ENCODE assay signal across 29 cellular contexts in genomic region chr17:6479626-6480324, GRCh38. TPM values are rescaled to one million over a fixed set of nuclear protein-coding genes. Genes with fewer than 3 reads are reported as not detected.
A peak's percentile ranks its signal among the peaks of the same experiment; 100 is the strongest.
DNase-seq lines count a peak whose midpoint lies in the region; ATAC-seq and TF ChIP-seq lines count a peak whose summit lies in the region.
"Had no signal": no experiment of that assay in that cellular context is flagged by ENCODE, and none has a peak within 500 bp of the region (broad histone marks: within the 10 kb centered on the region; RNA-seq: fewer than 3 reads in every experiment).

No MANE protein-coding gene starts in this region.

- no peaks in the 10 kb centered on the region for H3K79me2 ChIP-seq in neural progenitor cell (ENCODE audit: low read depth)

- POLR2A ChIA-PET in T-cell (lab: Charles Lee): no interaction called here

- no peaks in the 10 kb centered on the region for H3K36me3 ChIP-seq in neural progenitor cell
- H3K36me3 ChIP-seq: gastrocnemius medialis, lower lobe of right lung, prostate gland, uterus had no signal

- H3K4me1 ChIP-seq in neural progenitor cell: peaks cover 26% of the 10 kb centered on the region
- H3K4me1 ChIP-seq: gastrocnemius medialis, lower lobe of right lung, prostate gland, uterus had no signal

- H3K9ac ChIP-seq in neural progenitor cell: peak overlapping the region; percentile 2

- H3K27me3 Mint-ChIP-seq in neural progenitor cell (ENCODE audit: insufficient read depth, low read depth): peaks cover 6% of the 10 kb centered on the region
- peaks cover 0 to 21% of the 10 kb centered on the region in 2 donors for H3K27me3 Mint-ChIP-seq in T-cell
- peaks cover 3% of the 10 kb centered on the region for H3K27me3 Mint-ChIP-seq in activated T-helper 1 cell treated with anti-CD3 and anti-CD28 coated beads, Interleukin-12 subunit alpha, Interleukin-12 subunit beta, Interleukin-2, Interleukin-4 antibody, amounts not matched to agents 30 ng/mL and 10 ng/mL and 1 ng/mL, durations not matched to agents 14 hours and 24 hours and 36 hours (ENCODE audit: insufficient read depth)

- no peak overlapping the region for H3K4me3 ChIP-seq in neural progenitor cell
- H3K4me3 ChIP-seq: gastrocnemius medialis, lower lobe of right lung, prostate gland, uterus had no signal

- no peaks in the 10 kb centered on the region for H3K27me3 ChIP-seq in neural progenitor cell
- H3K27me3 ChIP-seq: gastrocnemius medialis, uterus had no signal

- no peaks in the 10 kb centered on the region for H3K36me3 Mint-ChIP-seq in neural progenitor cell
- no peaks in the 10 kb centered on the region for H3K36me3 Mint-ChIP-seq in T-cell
- no peaks in the 10 kb centered on the region for H3K36me3 Mint-ChIP-seq in activated T-helper 1 cell treated with anti-CD3 and anti-CD28 coated beads, Interleukin-12 subunit alpha, Interleukin-12 subunit beta, Interleukin-2, Interleukin-4 antibody, amounts not matched to agents 30 ng/mL and 10 ng/mL and 1 ng/mL, durations not matched to agents 14 hours and 24 hours and 36 hours (ENCODE audit: low read depth)
- H3K36me3 Mint-ChIP-seq: CD4-positive, alpha-beta memory T cell; stimulated activated effector memory CD8-positive, alpha-beta T cell treated with anti-CD3 and anti-CD28 coated beads, Interleukin-12 subunit alpha, Interleukin-12 subunit beta, amount 100 ng/mL, for 72 hours had no signal

- peak overlapping the region; percentile 67 for H3K27ac ChIP-seq in neural progenitor cell
- H3K27ac ChIP-seq: gastrocnemius medialis, lower lobe of right lung, prostate gland, uterus had no signal

- H2AFZ ChIP-seq in neural progenitor cell (replicated peaks): peak overlapping the region; percentile 76

- CTCF ChIA-PET in T-cell (lab: Charles Lee): no interaction called here

- DNase-seq in GM13976 (ENCODE audit: low spot score): peak; percentile 26
- peak; percentile 69 for DNase-seq in NCI-H146 (lab: John Stamatoyannopoulos, UW)
- DNase-seq in cerebellar cortex (ENCODE audit: low spot score): peak; percentile 35
- DNase-seq in neural progenitor cell (ENCODE audit: low spot score): peak; percentile 52
- DNase-seq in ecto neural progenitor cell (ENCODE audit: low spot score): no peak
- no peak for DNase-seq in T-cell
- no peak for DNase-seq in activated T-helper 1 cell treated with anti-CD3 and anti-CD28 coated beads, Interleukin-12 subunit alpha, Interleukin-12 subunit beta, Interleukin-2, Interleukin-4 antibody, amounts not matched to agents 30 ng/mL and 10 ng/mL and 1 ng/mL, durations not matched to agents 14 hours and 24 hours and 36 hours (ENCODE audit: low spot score)
- DNase-seq: activated CD4-positive, alpha-beta T cell treated with anti-CD3 and anti-CD28 coated beads for 1 hour; activated CD8-positive, alpha-beta memory T cell treated with anti-CD3 and anti-CD28 coated beads for 24 hours; activated naive CD4-positive, alpha-beta T cell treated with Interleukin-2 at 50 U/mL for 16 hours; activated T-cell treated with anti-CD3 and anti-CD28 coated beads, Interleukin-2, amount 50 U/mL, for 24 hours; amniotic stem cell; CD4-positive, alpha-beta memory T cell; DMS53; erythroblast; gastrocnemius medialis; GF-D8; kidney; lower lobe of right lung; MM.1S; NCI-H1930; RPMI8226; stimulated activated CD4-positive, alpha-beta T cell treated with anti-CD3 and anti-CD28 coated beads, Interleukin-1b, Interleukin-23, amount 100 ng/mL, for 48 hours; uterus had no signal

- peak overlapping the region; percentile 64 for H3K4me2 ChIP-seq in neural progenitor cell

- H3K9me3 Mint-ChIP-seq in neural progenitor cell (no peaks in the 10 kb centered on the region), T-cell (no peaks in the 10 kb centered on the region)
- H3K9me3 Mint-ChIP-seq in activated T-helper 1 cell treated with anti-CD3 and anti-CD28 coated beads, Interleukin-12 subunit alpha, Interleukin-12 subunit beta, Interleukin-2, Interleukin-4 antibody, amounts not matched to agents 30 ng/mL and 10 ng/mL and 1 ng/mL, durations not matched to agents 14 hours and 24 hours and 36 hours: no peaks in the 10 kb centered on the region
- H3K9me3 Mint-ChIP-seq: activated T-cell treated with anti-CD3 and anti-CD28 coated beads, Interleukin-2, amount 50 U/mL, for 24 hours; CD4-positive, alpha-beta memory T cell; stimulated activated effector memory CD8-positive, alpha-beta T cell treated with anti-CD3 and anti-CD28 coated beads, Interleukin-12 subunit alpha, Interleukin-12 subunit beta, amount 100 ng/mL, for 72 hours had no signal

- H3F3A ChIP-seq in neural progenitor cell (ENCODE audit: low read depth): peaks cover 14% of the 10 kb centered on the region

- H3K4me3 Mint-ChIP-seq in neural progenitor cell (no peak overlapping the region), T-cell (no peak overlapping the region)
- H3K4me3 Mint-ChIP-seq in activated T-helper 1 cell treated with anti-CD3 and anti-CD28 coated beads, Interleukin-12 subunit alpha, Interleukin-12 subunit beta, Interleukin-2, Interleukin-4 antibody, amounts not matched to agents 30 ng/mL and 10 ng/mL and 1 ng/mL, durations not matched to agents 14 hours and 24 hours and 36 hours: no peak overlapping the region
- H3K4me3 Mint-ChIP-seq: activated T-cell treated with anti-CD3 and anti-CD28 coated beads, Interleukin-2, amount 50 U/mL, for 24 hours; CD4-positive, alpha-beta memory T cell; stimulated activated effector memory CD8-positive, alpha-beta T cell treated with anti-CD3 and anti-CD28 coated beads, Interleukin-12 subunit alpha, Interleukin-12 subunit beta, amount 100 ng/mL, for 72 hours had no signal

- no peak for ATAC-seq in T-cell (replicated peaks in 1 of 4)
- ATAC-seq: gastrocnemius medialis; HCT116; stimulated activated effector memory CD8-positive, alpha-beta T cell treated with anti-CD3 and anti-CD28 coated beads, Interleukin-12 subunit alpha, Interleukin-12 subunit beta, amount 100 ng/mL, for 72 hours had no signal

- no peaks in the 10 kb centered on the region for H4K20me1 ChIP-seq in neural progenitor cell (ENCODE audit: low read depth)

- no peak for TF ChIP-seq CTCF in GM13976 (IDR thresholded peaks at IDR 0.05; ENCODE audit: borderline replicate concordance, control extremely low read depth, extremely low read depth, insufficient read depth, missing control alignments)
- TF ChIP-seq CTCF in neural progenitor cell (IDR thresholded peaks at IDR 0.05): no peak

- no peaks in the 10 kb centered on the region for H3K9me3 ChIP-seq in neural progenitor cell (ENCODE audit: low read depth)
- H3K9me3 ChIP-seq: gastrocnemius medialis, lower lobe of right lung, prostate gland, uterus had no signal

- intact Hi-C loops in activated T-helper 1 cell treated with anti-CD3 and anti-CD28 coated beads, Interleukin-12 subunit alpha, Interleukin-12 subunit beta, Interleukin-2, Interleukin-4 antibody, amounts not matched to agents 30 ng/mL and 10 ng/mL and 1 ng/mL, durations not matched to agents 14 hours and 24 hours and 36 hours (cut with micrococcal nuclease): no loop called here

- in situ Hi-C loops in GM13976 (cut with MboI; ENCODE audit: low sequenced_read_pairs, unreplicated experiment): no loop called here

- H3K27ac Mint-ChIP-seq in neural progenitor cell (no peak overlapping the region), T-cell (no peak overlapping the region)
- H3K27ac Mint-ChIP-seq in activated T-helper 1 cell treated with anti-CD3 and anti-CD28 coated beads, Interleukin-12 subunit alpha, Interleukin-12 subunit beta, Interleukin-2, Interleukin-4 antibody, amounts not matched to agents 30 ng/mL and 10 ng/mL and 1 ng/mL, durations not matched to agents 14 hours and 24 hours and 36 hours: no peak overlapping the region
- H3K27ac Mint-ChIP-seq: activated T-cell treated with anti-CD3 and anti-CD28 coated beads, Interleukin-2, amount 50 U/mL, for 24 hours; CD4-positive, alpha-beta memory T cell; stimulated activated effector memory CD8-positive, alpha-beta T cell treated with anti-CD3 and anti-CD28 coated beads, Interleukin-12 subunit alpha, Interleukin-12 subunit beta, amount 100 ng/mL, for 72 hours had no signal

- peaks cover 28% of the 10 kb centered on the region for H3K4me1 Mint-ChIP-seq in neural progenitor cell
- no peaks in the 10 kb centered on the region for H3K4me1 Mint-ChIP-seq in T-cell
- no peaks in the 10 kb centered on the region for H3K4me1 Mint-ChIP-seq in activated T-helper 1 cell treated with anti-CD3 and anti-CD28 coated beads, Interleukin-12 subunit alpha, Interleukin-12 subunit beta, Interleukin-2, Interleukin-4 antibody, amounts not matched to agents 30 ng/mL and 10 ng/mL and 1 ng/mL, durations not matched to agents 14 hours and 24 hours and 36 hours (ENCODE audit: low read depth)
- H3K4me1 Mint-ChIP-seq: stimulated activated effector memory CD8-positive, alpha-beta T cell treated with anti-CD3 and anti-CD28 coated beads, Interleukin-12 subunit alpha, Interleukin-12 subunit beta, amount 100 ng/mL, for 72 hours had no signal

RNA-seq across cellular contexts. Expression of gene PIMREG, which starts 35.5 kb away (rescaled TPM):
- total RNA-seq in neural progenitor cell (ENCODE audit: low replicate concordance) (71.3 and 151 TPM in 2 replicates), T-cell (under 1 TPM in 3 of 5 donors, not detected in 2; 0.23 to 0.79 (median 0.43) TPM)
- 6.8 and 8.0 TPM in 2 replicates for total RNA-seq in activated T-helper 1 cell treated with anti-CD3 and anti-CD28 coated beads, Interleukin-12 subunit alpha, Interleukin-12 subunit beta, Interleukin-2, Interleukin-4 antibody, amounts not matched to agents 30 ng/mL and 10 ng/mL and 1 ng/mL, durations not matched to agents 14 hours and 24 hours and 36 hours
- total RNA-seq: CD4-positive, alpha-beta memory T cell had no signal

RNA-seq across cellular contexts. Expression of gene AIPL1, which starts 44.9 kb away (rescaled TPM):
- total RNA-seq in neural progenitor cell (ENCODE audit: low replicate concordance) (0.37 and 2.3 TPM in 2 replicates), T-cell (not detected)
- total RNA-seq in activated T-helper 1 cell treated with anti-CD3 and anti-CD28 coated beads, Interleukin-12 subunit alpha, Interleukin-12 subunit beta, Interleukin-2, Interleukin-4 antibody, amounts not matched to agents 30 ng/mL and 10 ng/mL and 1 ng/mL, durations not matched to agents 14 hours and 24 hours and 36 hours: not detected in 2 replicates
- total RNA-seq: CD4-positive, alpha-beta memory T cell; gastrocnemius medialis; kidney; lower lobe of right lung; prostate gland; skeletal muscle tissue; temporal lobe; uterus had no signal

Comparison
In these comparisons a context has a peak if more than half of its experiments do, and no peak if none do; other contexts are left out.
1. DNase-seq: peak in GM13976 (single experiment), NCI-H146 (single experiment), cerebellar cortex (single experiment) and neural progenitor cell (single experiment); none in ecto neural progenitor cell (single experiment), T-cell (0 of 34) and activated T-helper 1 cell treated with anti-CD3 and anti-CD28 coated beads, Interleukin-12 subunit alpha, Interleukin-12 subunit beta, Interleukin-2, Interleukin-4 antibody, amounts not matched to agents 30 ng/mL and 10 ng/mL and 1 ng/mL, durations not matched to agents 14 hours and 24 hours and 36 hours (single experiment).